ENCODE assay signal across 8 cellular contexts in genomic region chr15:75650908-75651809, GRCh38. TPM values are rescaled to one million over a fixed set of nuclear protein-coding genes. Genes with fewer than 3 reads are reported as not detected.
DNase-seq lines count a peak whose midpoint lies in the region; TF ChIP-seq lines count a peak whose summit lies in the region.

No MANE protein-coding gene starts in this region.

- intact Hi-C loops in dendritic cell treated with granulocyte-macrophage colony-stimulating factor and Interleukin-4, amounts not matched to agents 40 ng/mL and 50 ng/mL, for 4 days (cut with micrococcal nuclease): no loop called here

- peak overlapping the region; percentile 20 for H3K4me3 Mint-ChIP-seq in dendritic cell treated with granulocyte-macrophage colony-stimulating factor and Interleukin-4, amounts not matched to agents 40 ng/mL and 50 ng/mL, for 4 days
- peak overlapping the region; percentile 55 for H3K4me3 Mint-ChIP-seq in mesothelial cell of epicardium

- H3K36me3 Mint-ChIP-seq in dendritic cell treated with granulocyte-macrophage colony-stimulating factor and Interleukin-4, amounts not matched to agents 40 ng/mL and 50 ng/mL, for 4 days (ENCODE audit: low read depth): peaks cover 51% of the 10 kb centered on the region
- no peaks in the 10 kb centered on the region for H3K36me3 Mint-ChIP-seq in mesothelial cell of epicardium

- DNase-seq in A172 (ENCODE audit: low spot score) (peak; percentile 50), mesothelial cell of epicardium (ENCODE audit: low spot score in 2 of 2, unreplicated experiment in 2 of 2) (no peak), AG20443 (ENCODE audit: low spot score) (no peak), DMS153 treated with DMSO at 0.1 percent for 48 hours (lab: John Stamatoyannopoulos, UW; ENCODE audit: unreplicated experiment) (no peak), islet precursor cell (no peak)
- DNase-seq in stimulated activated CD4-positive, alpha-beta T cell treated with anti-CD3 and anti-CD28 coated beads, Interleukin-4, amount 100 ng/mL, for 4 hours: no peak

- no peaks in the 10 kb centered on the region for H3K36me3 ChIP-seq in KOPT-K1 (ENCODE audit: insufficient read depth, low read length)

- no peak for TF ChIP-seq CTCF in mesothelial cell of epicardium (IDR thresholded peaks at IDR 0.05; ENCODE audit: unreplicated experiment)

- no peaks in the 10 kb centered on the region for H3K27me3 Mint-ChIP-seq in dendritic cell treated with granulocyte-macrophage colony-stimulating factor and Interleukin-4, amounts not matched to agents 40 ng/mL and 50 ng/mL, for 4 days
- no peaks in the 10 kb centered on the region for H3K27me3 Mint-ChIP-seq in mesothelial cell of epicardium (ENCODE audit: low read depth)

- H3K9me3 Mint-ChIP-seq in dendritic cell treated with granulocyte-macrophage colony-stimulating factor and Interleukin-4, amounts not matched to agents 40 ng/mL and 50 ng/mL, for 4 days: no peaks in the 10 kb centered on the region
- no peaks in the 10 kb centered on the region for H3K9me3 Mint-ChIP-seq in mesothelial cell of epicardium

- peak overlapping the region; percentile 51 for H3K27ac ChIP-seq in KOPT-K1 (ENCODE audit: low read depth, low read length, poor library complexity, severe bottlenecking)

- H3K4me1 Mint-ChIP-seq in dendritic cell treated with granulocyte-macrophage colony-stimulating factor and Interleukin-4, amounts not matched to agents 40 ng/mL and 50 ng/mL, for 4 days (ENCODE audit: low read depth): peaks cover 78% of the 10 kb centered on the region
- peaks cover 63% of the 10 kb centered on the region for H3K4me1 Mint-ChIP-seq in mesothelial cell of epicardium

- H3K9me3 ChIP-seq in KOPT-K1 (ENCODE audit: insufficient read depth, low read length, poor library complexity, severe bottlenecking): no peaks in the 10 kb centered on the region

- H3K27ac Mint-ChIP-seq in dendritic cell treated with granulocyte-macrophage colony-stimulating factor and Interleukin-4, amounts not matched to agents 40 ng/mL and 50 ng/mL, for 4 days: peak overlapping the region; percentile 41
- peak overlapping the region; percentile 26 for H3K27ac Mint-ChIP-seq in mesothelial cell of epicardium

RNA-seq across cellular contexts. Expression of gene SNX33, which starts 3.4 kb away (rescaled TPM):
- 9.3 and 14.1 TPM in 2 replicates for total RNA-seq in A172 (2014; rRNA removed; shearing (Covaris generic))
- total RNA-seq in mesothelial cell of epicardium: 22.1 to 23.3 TPM (median 22.8 TPM) in 3 replicates

RNA-seq across cellular contexts. Expression of gene IMP3, which starts 11.1 kb away (rescaled TPM):
- total RNA-seq in A172 (2014; rRNA removed; shearing (Covaris generic)): 103 and 141 TPM in 2 replicates
- total RNA-seq in mesothelial cell of epicardium: 38.6 to 43.6 TPM (median 39.0 TPM) in 3 replicates

RNA-seq across cellular contexts. Expression of gene SNUPN, which starts 25.6 kb away (rescaled TPM):
- 39.3 and 53.6 TPM in 2 replicates for total RNA-seq in A172 (2014; rRNA removed; shearing (Covaris generic))
- total RNA-seq in mesothelial cell of epicardium: 19.4 to 23.5 TPM (median 23.0 TPM) in 3 replicates
